ENCODE assay signal across 8 cellular contexts in genomic region chr3:122513386-122514122, GRCh38. TPM values are rescaled to one million over a fixed set of nuclear protein-coding genes. Genes with fewer than 3 reads are reported as not detected.
DNase-seq lines count a peak whose midpoint lies in the region; ATAC-seq and TF ChIP-seq lines count a peak whose summit lies in the region.

No MANE protein-coding gene starts in this region.

- H3K36me3 ChIP-seq in RWPE2 (ENCODE audit: low read depth) = peaks cover 16% of the 10 kb centered on the region
- no peaks in the 10 kb centered on the region for H3K36me3 ChIP-seq in sigmoid colon

- ATAC-seq in RWPE2 (ENCODE audit: low read depth) = no peak
- ATAC-seq in HG02623 (IDR thresholded peaks at IDR 0.05; ENCODE audit: unreplicated experiment) = no peak

- intact Hi-C loops in sigmoid colon (cut with DNase I) = loop anchor here (2.0 to 10.0 kb wide), 5 partner anchors 49 to 167 kb away; partner anchors contain the start of genes DTX3L, FAM162A, MIX23 and PARP14

- peak; percentile 44 for DNase-seq in DMS79 treated with DMSO at 0.1 percent for 48 hours (lab: John Stamatoyannopoulos, UW)
- DNase-seq in DMS79 (lab: John Stamatoyannopoulos, UW) = no peak
- DNase-seq in RWPE2 (ENCODE audit: low spot score) = no peak
- DNase-seq in fibroblast of pulmonary artery (ENCODE audit: low read depth) = peak; percentile 7
- no peak for DNase-seq in sigmoid colon
- no peak for DNase-seq in putamen (ENCODE audit: low spot score)
- DNase-seq in AG08395 (ENCODE audit: low spot score) = no peak

- H3K9me3 ChIP-seq in RWPE2 (ENCODE audit: severe bottlenecking) (no peaks in the 10 kb centered on the region), sigmoid colon (no peaks in the 10 kb centered on the region)

- TF ChIP-seq CTCF in RWPE2 (IDR thresholded peaks at IDR 0.05; ENCODE audit: poor library complexity, severe bottlenecking) = no peak
- no peak for TF ChIP-seq CTCF in fibroblast of pulmonary artery (IDR thresholded peaks at IDR 0.05; ENCODE audit: low read length, missing control alignments)
- no peak for TF ChIP-seq CTCF in sigmoid colon (IDR thresholded peaks at IDR 0.05)

- H3K27ac ChIP-seq in RWPE2 (ENCODE audit: poor library complexity, severe bottlenecking) (peak overlapping the region; percentile 88), sigmoid colon (peak overlapping the region; percentile 93 to 98 (median 96))

- H3K27me3 ChIP-seq in RWPE2 (ENCODE audit: insufficient read depth, poor library complexity, severe bottlenecking) (no peaks in the 10 kb centered on the region), sigmoid colon (no peaks in the 10 kb centered on the region)

- no peak for TF ChIP-seq EP300 in sigmoid colon (IDR thresholded peaks at IDR 0.05)

- TF ChIP-seq POLR2A in sigmoid colon (IDR thresholded peaks at IDR 0.05) = no peak

- H3K4me3 ChIP-seq in RWPE2 (ENCODE audit: severe bottlenecking) (peak overlapping the region; percentile 100), fibroblast of pulmonary artery (replicated peaks; ENCODE audit: low read depth, low read length) (peak overlapping the region; percentile 58), sigmoid colon (peak overlapping the region; percentile 69 to 89 (median 80))

- 10 to 16% methylated on average over 19 of the region's 19 CpGs for WGBS in sigmoid colon, 2 donors

- H3K4me1 ChIP-seq in RWPE2 (ENCODE audit: insufficient read depth, poor library complexity, severe bottlenecking) = peaks cover 16% of the 10 kb centered on the region
- H3K4me1 ChIP-seq in sigmoid colon = peaks cover 0 to 44% (median 34%) of the 10 kb centered on the region in 4 donors

RNA-seq across cellular contexts. Expression of gene KPNA1, which starts 1.2 kb away (rescaled TPM):
- total RNA-seq in sigmoid colon = 10 to 100 TPM; 34.9 to 50.1 (median 40.3) TPM
- 10 to 100 TPM in 2 of 3 donors, 1 to 10 TPM in 1; 9.6 to 12.8 (median 11.1) TPM for polyA plus RNA-seq in sigmoid colon

RNA-seq across cellular contexts. Expression of gene PARP9, which starts 50.5 kb away (rescaled TPM):
- total RNA-seq in sigmoid colon = 10 to 100 TPM; 24.5 to 43.0 (median 35.3) TPM
- polyA plus RNA-seq in sigmoid colon = 10 to 100 TPM; 20.4 to 48.4 (median 26.8) TPM

RNA-seq across cellular contexts. Expression of gene DTX3L, which starts 50.6 kb away (rescaled TPM):
- total RNA-seq in sigmoid colon = 10 to 100 TPM; 18.9 to 32.6 (median 25.0) TPM
- 10 to 100 TPM in 2 of 3 donors, 1 to 10 TPM in 1; 9.6 to 33.2 (median 20.8) TPM for polyA plus RNA-seq in sigmoid colon

Comparison
In these comparisons a context has a peak if more than half of its experiments do, and no peak if none do; other contexts are left out.
1. DNase-seq: peak in DMS79 treated with DMSO at 0.1 percent for 48 hours (single experiment) and fibroblast of pulmonary artery (single experiment); none in DMS79 (single experiment), RWPE2 (single experiment), sigmoid colon (single experiment), putamen (single experiment) and AG08395 (single experiment).
2. Peak in every context shown above with its lines, with median percentiles within 50 percentile points of each other: H3K4me3 ChIP-seq.